Comparison of ENCODE assay signal across 32 cellular contexts in genomic region chr20:63861981-63862901, GRCh38. TPM values are rescaled to one million over a fixed set of nuclear protein-coding genes. Genes with fewer than 3 reads are reported as not detected.
DNase-seq lines count a peak whose midpoint lies in the region; ATAC-seq, FAIRE-seq and TF ChIP-seq lines count a peak whose summit lies in the region.
"Had no signal": no experiment of that assay in that cellular context is flagged by ENCODE, and none has a peak within 500 bp of the region (broad histone marks: within the 10 kb centered on the region; RNA-seq: fewer than 3 reads in every experiment).

No MANE protein-coding gene starts in this region.

- TF ChIP-seq EP300 in GM12878 (IDR thresholded peaks at IDR 0.05; ENCODE audit: borderline replicate concordance in 1 of 2, control insufficient read depth in 1 of 2, low read depth in 2 of 2, low read length in 2 of 2), result no peak

- no TSS peak for BruUV-seq in IMR-90 (replicated peaks; lab: Mats Ljungman, UMichigan)
- no TSS peak for BruUV-seq in GM12878 (replicated peaks; lab: Mats Ljungman, UMichigan)

- H2BK15ac ChIP-seq in IMR-90 (ENCODE audit: low read depth, low read length) (no peak overlapping the region), mesenchymal stem cell (ENCODE audit: low read depth, poor library complexity, severe bottlenecking) (peak overlapping the region; percentile 48)

- no peaks in the 10 kb centered on the region for H3K9me3 ChIP-seq in IMR-90 (ENCODE audit: control insufficient read depth, insufficient read depth, low read length)
- no peaks in the 10 kb centered on the region for H3K9me3 ChIP-seq in GM12878 (replicated peaks; ENCODE audit: control insufficient read depth, insufficient read depth, low read length)
- H3K9me3 ChIP-seq in mesenchymal stem cell (ENCODE audit: control insufficient read depth, low read length), result no peaks in the 10 kb centered on the region
- H3K9me3 ChIP-seq in trophoblast cell (ENCODE audit: insufficient read depth, low read depth, low read length), result no peaks in the 10 kb centered on the region
- H3K9me3 ChIP-seq: Caco-2 had no signal

- H3K18ac ChIP-seq in IMR-90 (ENCODE audit: low read depth, low read length) (no peak overlapping the region), mesenchymal stem cell (ENCODE audit: low read depth in 1 of 2, low read length in 2 of 2) (no peak overlapping the region), trophoblast cell (ENCODE audit: low read length) (no peak overlapping the region)

- no peak overlapping the region for H4K8ac ChIP-seq in IMR-90 (ENCODE audit: low read depth in 2 of 2, low read length in 2 of 2)
- peak overlapping the region; percentile 48 for H4K8ac ChIP-seq in mesenchymal stem cell (ENCODE audit: low read length)
- no peak overlapping the region for H4K8ac ChIP-seq in trophoblast cell (ENCODE audit: low read depth, low read length)

- H3K27me3 ChIP-seq in IMR-90 (ENCODE audit: control insufficient read depth, insufficient read depth, low read length), result no peaks in the 10 kb centered on the region
- no peaks in the 10 kb centered on the region for H3K27me3 ChIP-seq in GM12878 (replicated peaks in 1 of 2; ENCODE audit: control insufficient read depth in 2 of 2, insufficient read depth in 2 of 2, low read length in 1 of 2)
- peaks cover 0 to 5% of the 10 kb centered on the region in 2 experiments for H3K27me3 ChIP-seq in mesenchymal stem cell (ENCODE audit: control insufficient read depth in 1 of 2, insufficient read depth in 1 of 2, low read length in 2 of 2)
- H3K27me3 ChIP-seq in trophoblast cell (ENCODE audit: insufficient read depth, low read length), result no peaks in the 10 kb centered on the region

- CTCF ChIA-PET in IMR-90 (lab: Yijun Ruan, JAX) (no interaction called here), GM12878 (lab: Yijun Ruan, JAX) (interaction anchor here (1.0 to 4.4 kb wide), 3 partner anchors 76 to 325 kb away, joined by 3 to 38 read pairs (median 26); partner anchors contain the start of genes ARFRP1 and ZGPAT)

- H3K4ac ChIP-seq in IMR-90 (ENCODE audit: low read depth, low read length), result no peak overlapping the region
- H3K4ac ChIP-seq in mesenchymal stem cell (ENCODE audit: low read depth in 1 of 2, low read length in 2 of 2), result peak overlapping the region; percentile 26 to 46
- no peak overlapping the region for H3K4ac ChIP-seq in trophoblast cell (ENCODE audit: low read depth, low read length)

- H3K79me2 ChIP-seq in GM12878 (ENCODE audit: control insufficient read depth, insufficient read depth, low read length), result peaks cover 33% of the 10 kb centered on the region
- H3K79me2 ChIP-seq in trophoblast cell (ENCODE audit: control insufficient read depth, insufficient read depth, low read length, poor library complexity), result peaks cover 9% of the 10 kb centered on the region

- no peak overlapping the region for H2AK9ac ChIP-seq in IMR-90 (replicated peaks; ENCODE audit: low read depth, low read length, poor library complexity)

- peaks cover 10% of the 10 kb centered on the region; the same call in 1 of the 2 replicates for H3K36me3 ChIP-seq in IMR-90 (ENCODE audit: control insufficient read depth, insufficient read depth, low read length)
- peaks cover 0 to 4% of the 10 kb centered on the region in 2 experiments; a peak in 3 of 4 replicates for H3K36me3 ChIP-seq in GM12878 (ENCODE audit: control insufficient read depth in 2 of 2, insufficient read depth in 2 of 2, low read length in 1 of 2)
- H3K36me3 ChIP-seq in mesenchymal stem cell (ENCODE audit: control insufficient read depth in 1 of 2, insufficient read depth in 2 of 2, low read depth in 1 of 2, low read length in 2 of 2), result peaks cover 20 to 30% of the 10 kb centered on the region in 2 experiments
- peaks cover 16% of the 10 kb centered on the region in 2 experiments for H3K36me3 ChIP-seq in trophoblast cell (ENCODE audit: control insufficient read depth in 1 of 2, insufficient read depth in 2 of 2, low read length in 2 of 2)

- H3K27ac Mint-ChIP-seq in type B pancreatic cell, result no peak overlapping the region

- H3K9me1 ChIP-seq in IMR-90 (ENCODE audit: insufficient read depth, low read length), result no peaks in the 10 kb centered on the region; the same call in 1 of the 2 replicates

- H3K4me2 ChIP-seq in IMR-90 (ENCODE audit: low read depth, low read length) (no peak overlapping the region), GM12878 (ENCODE audit: control insufficient read depth, insufficient read depth) (no peak overlapping the region), mesenchymal stem cell (ENCODE audit: low read length, poor library complexity, severe bottlenecking) (no peak overlapping the region), trophoblast cell (ENCODE audit: low read length) (no peak overlapping the region)

- H2BK20ac ChIP-seq in IMR-90 (ENCODE audit: low read depth, low read length), result no peak overlapping the region

- POLR2A ChIA-PET in IMR-90 (lab: Charles Lee; ENCODE audit: unreplicated experiment) (no interaction called here), GM12878 (lab: Charles Lee) (interaction anchor here (0.5 to 1.2 kb wide), 2 partner anchors 119 to 324 kb away, joined by 3 read pairs; no protein-coding TSS in a partner anchor)

- no peak overlapping the region for H4K5ac ChIP-seq in IMR-90 (ENCODE audit: low read depth, low read length)

- no peak overlapping the region for H3K14ac ChIP-seq in IMR-90 (replicated peaks; ENCODE audit: low read depth, low read length)
- no peak overlapping the region for H3K14ac ChIP-seq in mesenchymal stem cell (ENCODE audit: low read length in 2 of 2)
- no peak overlapping the region for H3K14ac ChIP-seq in trophoblast cell (ENCODE audit: low read length)

- H3K27ac ChIP-seq in IMR-90 (ENCODE audit: insufficient read depth, low read length) (no peak overlapping the region), GM12878 (ENCODE audit: control insufficient read depth, insufficient read depth) (no peak overlapping the region), mesenchymal stem cell (ENCODE audit: low read length, poor library complexity, severe bottlenecking) (no peak overlapping the region), trophoblast cell (ENCODE audit: low read depth, low read length) (no peak overlapping the region)

- H3K36me3 Mint-ChIP-seq in type B pancreatic cell, result no peaks in the 10 kb centered on the region

- H3K23ac ChIP-seq in IMR-90 (ENCODE audit: low read depth, low read length) (no peak overlapping the region), mesenchymal stem cell (ENCODE audit: low read length in 2 of 2) (no peak overlapping the region), trophoblast cell (ENCODE audit: low read length) (no peak overlapping the region)

- H3K4me3 Mint-ChIP-seq in type B pancreatic cell, result no peak overlapping the region

- H4K91ac ChIP-seq in IMR-90 (ENCODE audit: insufficient read depth, low read depth, low read length) (no peak overlapping the region), mesenchymal stem cell (ENCODE audit: low read length) (peak overlapping the region; percentile 86), trophoblast cell (ENCODE audit: low read depth, low read length) (no peak overlapping the region)

- H3K4me1 ChIP-seq in IMR-90 (ENCODE audit: control insufficient read depth, insufficient read depth, low read length) (peaks cover 20% of the 10 kb centered on the region), GM12878 (ENCODE audit: control insufficient read depth, insufficient read depth, low read length) (peaks cover 25% of the 10 kb centered on the region), mesenchymal stem cell (ENCODE audit: control insufficient read depth, insufficient read depth, low read depth, low read length) (peaks cover 49% of the 10 kb centered on the region), trophoblast cell (ENCODE audit: control insufficient read depth in 1 of 2, insufficient read depth in 2 of 2, low read length in 2 of 2) (peaks cover 24 to 32% of the 10 kb centered on the region in 2 experiments)

- peaks cover 2% of the 10 kb centered on the region for H3K27me3 Mint-ChIP-seq in type B pancreatic cell
- H3K27me3 Mint-ChIP-seq: T-cell had no signal

- SMC1A ChIA-PET in GM12878 (lab: Charles Lee; ENCODE audit: uncharacterized antibody, unreplicated experiment), result interaction anchor here (3.5 kb wide), 1 partner anchor 77 kb away, joined by 19 read pairs; no protein-coding TSS in a partner anchor

- H3K9ac ChIP-seq in IMR-90 (ENCODE audit: low read depth, low read length), result no peak overlapping the region
- H3K9ac ChIP-seq in GM12878 (ENCODE audit: control insufficient read depth, insufficient read depth, low read length), result no peak overlapping the region
- H3K9ac ChIP-seq in mesenchymal stem cell (ENCODE audit: low read length), result no peak overlapping the region
- H3K9ac ChIP-seq in trophoblast cell (ENCODE audit: low read length), result no peak overlapping the region

- peak overlapping the region; percentile 33 for H2AFZ ChIP-seq in IMR-90 (replicated peaks; ENCODE audit: low read length, poor library complexity)
- H2AFZ ChIP-seq in GM12878 (ENCODE audit: control insufficient read depth, low read depth, low read length), result no peak overlapping the region
- H2AFZ ChIP-seq in mesenchymal stem cell (ENCODE audit: low read depth, low read length), result no peak overlapping the region
- no peak overlapping the region for H2AFZ ChIP-seq in trophoblast cell (ENCODE audit: insufficient read depth, low read length, poor library complexity)
- H2AFZ ChIP-seq: PC-9 had no signal

- DNase-seq in IMR-90, result no peak
- DNase-seq in GM12878 (ENCODE audit: low read depth, low spot score), result no peak
- no peak for DNase-seq in mesenchymal stem cell
- DNase-seq in trophoblast cell, result no peak
- DNase-seq in type B pancreatic cell (ENCODE audit: extremely low spot score, unreplicated experiment), result no peak
- DNase-seq in NCI-H226, result no peak
- DNase-seq in NCI-H446 (lab: John Stamatoyannopoulos, UW), result no peak
- DNase-seq: C1 segment of cervical spinal cord; CD8-positive, alpha-beta T cell; DMS 273 treated with DMSO at 0.1 percent for 48 hours; DMS79; EL; GDM1; Kasumi-1; MV-4-11; NCI-H1105; NCI-H1436 treated with DMSO at 0.1 percent for 48 hours; NCI-H1930; NCI-H2107; NCI-H526 treated with DMSO at 0.1 percent for 48 hours; PC-9; SHP77; T-cell had no signal

- H3K79me1 ChIP-seq in IMR-90 (ENCODE audit: low read depth in 1 of 2, low read length in 2 of 2), result peaks cover 11 to 36% of the 10 kb centered on the region in 2 experiments
- H3K79me1 ChIP-seq in mesenchymal stem cell (replicated peaks; ENCODE audit: low read length, poor library complexity, severe bottlenecking), result peaks cover 27% of the 10 kb centered on the region
- peaks cover 22% of the 10 kb centered on the region for H3K79me1 ChIP-seq in trophoblast cell (ENCODE audit: low read length)

- H3K4me1 Mint-ChIP-seq in type B pancreatic cell (ENCODE audit: unreplicated experiment), result peaks cover 15% of the 10 kb centered on the region

- RAD21 ChIA-PET in GM12878 (lab: Charles Lee; ENCODE audit: unreplicated experiment), result interaction anchor here (0.9 to 3.1 kb wide), 4 partner anchors 11 to 118 kb away, joined by 3 to 18 read pairs (median 4); partner anchors contain the start of gene PRPF6

- WGBS in IMR-90 (ENCODE audit: extremely low coverage in 2 of 2, insufficient read length in 1 of 2), 2 experiments, result 99% methylated on average over 57 of the region's 95 CpGs; no CpG with 5 or more reads in 1 of the 2 experiments
- WGBS in GM12878 (ENCODE audit: insufficient coverage, insufficient replicate concordance, low lambda C conversion rate, missing lambda C conversion rate), result 98% methylated on average over 93 of the region's 95 CpGs
- 97% methylated on average over 93 of the region's 95 CpGs for WGBS in mesenchymal stem cell
- WGBS in trophoblast cell (ENCODE audit: extremely low coverage, insufficient coverage, insufficient read length), result no CpG with 5 or more reads among the region's 95 CpGs

- H2BK120ac ChIP-seq in IMR-90 (ENCODE audit: low read depth, low read length), result no peak overlapping the region
- H2BK120ac ChIP-seq in mesenchymal stem cell (ENCODE audit: low read depth, low read length), result no peak overlapping the region
- H2BK120ac ChIP-seq in trophoblast cell (ENCODE audit: insufficient read depth, low read length, poor library complexity), result no peak overlapping the region

- TF ChIP-seq CTCF in IMR-90 (conservative IDR thresholded peaks at IDR 0.05; ENCODE audit: low read depth, low read length), result no peak
- no peak for TF ChIP-seq CTCF in GM12878 (IDR thresholded peaks at IDR 0.05 in 2 of 3, conservative IDR thresholded peaks at IDR 0.05 in 1 of 3; ENCODE audit: control insufficient read depth in 2 of 3, extremely low read depth in 1 of 3, insufficient read depth in 1 of 3, low read depth in 3 of 3, low read length in 3 of 3)
- TF ChIP-seq CTCF in type B pancreatic cell (conservative IDR thresholded peaks at IDR 0.05), result no peak

- ATAC-seq in IMR-90 (ENCODE audit: low read depth), result no peak
- no peak for ATAC-seq in GM12878
- ATAC-seq: CD8-positive, alpha-beta T cell; T-cell had no signal

- dilution Hi-C loops in IMR-90 (cut with HindIII; ENCODE audit: low sequenced_read_pairs, unreplicated experiment), result no loop called here

- H4K20me1 ChIP-seq in IMR-90 (ENCODE audit: insufficient read depth, low read length) (no peaks in the 10 kb centered on the region; the same call in 1 of the 2 replicates), GM12878 (ENCODE audit: control insufficient read depth, insufficient read depth) (no peaks in the 10 kb centered on the region)

- TF ChIP-seq RAD21 in IMR-90 (IDR thresholded peaks at IDR 0.05; ENCODE audit: low read length) (no peak), GM12878 (IDR thresholded peaks at IDR 0.05; ENCODE audit: insufficient read depth, low read depth, low read length) (no peak)

- in situ Hi-C loops in IMR-90 (cut with MboI; ENCODE audit: low sequenced_read_pairs), result loop anchor here (10.0 kb wide), 2 partner anchors 157 to 327 kb away; partner anchors contain the start of genes ARFRP1, PTK6 and ZGPAT
- in situ Hi-C loops in GM12878 (cut with MboI), result no loop called here

- H2AK5ac ChIP-seq in IMR-90 (ENCODE audit: low read depth, low read length), result no peak overlapping the region
- no peak overlapping the region for H2AK5ac ChIP-seq in mesenchymal stem cell (ENCODE audit: low read length, severe bottlenecking)
- no peak overlapping the region for H2AK5ac ChIP-seq in trophoblast cell (ENCODE audit: low read length)

- no peaks in the 10 kb centered on the region for H3K9me3 Mint-ChIP-seq in type B pancreatic cell
- H3K9me3 Mint-ChIP-seq: CD8-positive, alpha-beta T cell; T-cell had no signal

- TF ChIP-seq POLR2A in IMR-90 (IDR thresholded peaks at IDR 0.05; ENCODE audit: low read depth, low read length), result no peak
- TF ChIP-seq POLR2A in GM12878 (IDR thresholded peaks at IDR 0.05; ENCODE audit: low read depth, low read length), result no peak; the same call in 1 of the 2 replicates

- H3K4me3 ChIP-seq in IMR-90 (ENCODE audit: insufficient read depth, low read depth, low read length) (no peak overlapping the region), GM12878 (no peak overlapping the region), mesenchymal stem cell (ENCODE audit: insufficient read depth in 1 of 2, low read depth in 1 of 2, low read length in 2 of 2) (no peak overlapping the region), trophoblast cell (ENCODE audit: low read depth, low read length) (peak overlapping the region; percentile 12)

- no peak overlapping the region for H2BK5ac ChIP-seq in IMR-90 (ENCODE audit: low read depth, low read length, poor library complexity, severe bottlenecking)
- no peak overlapping the region for H2BK5ac ChIP-seq in mesenchymal stem cell (ENCODE audit: low read depth, low read length, poor library complexity, severe bottlenecking)
- no peak overlapping the region for H2BK5ac ChIP-seq in trophoblast cell (ENCODE audit: low read depth, low read length, poor library complexity)

- no peak for FAIRE-seq in GM12878 (lab: Jason Lieb, UNC)
- FAIRE-seq: GM12891, GM19239, H54 had no signal

- H4K12ac ChIP-seq in trophoblast cell (ENCODE audit: low read depth, low read length), result no peak overlapping the region

- no peak overlapping the region for H3K56ac ChIP-seq in IMR-90 (ENCODE audit: extremely low read depth, insufficient read depth, low read length)

- H2BK12ac ChIP-seq in mesenchymal stem cell (ENCODE audit: low read length in 2 of 2) (peak overlapping the region; percentile 66), trophoblast cell (ENCODE audit: low read length) (no peak overlapping the region)

- intact Hi-C loops in IMR-90 (cut with micrococcal nuclease), result no loop called here
- intact Hi-C loops in GM12878 (cut with micrococcal nuclease; ENCODE audit: unreplicated experiment), result loop anchor here (10.0 kb wide), 1 partner anchor 193 kb away; no protein-coding TSS in a partner anchor

RNA-seq across cellular contexts. Expression of gene ABHD16B, which starts 0.9 kb away (rescaled TPM):
- total RNA-seq in IMR-90 (2012; rRNA removed) (not detected in 2 replicates), GM12878 (2014; rRNA removed) (not detected in 2 replicates), GM12878 (2014; rRNA removed; fragmentation: Illumina TruSeq; extraction: Trizol) (not detected in 2 replicates), GM12878 (2021) (not detected in 2 replicates), type B pancreatic cell (ENCODE audit: low replicate concordance) (not detected in 2 replicates)
- polyA plus RNA-seq in IMR-90 (2012; rRNA removed) (0.05 TPM in 1 of 2 replicates, not detected in the other), GM12878 (2011; rRNA removed) (not detected in 2 replicates), GM12878 (2014; fragmentation: Illumina TruSeq; extraction: Trizol) (not detected in 2 replicates), GM12878 (2014; fragmentation: Nextera tagmentation; extraction: Ambion mirVana) (not detected), GM12878 (2014; rRNA removed) (not detected in 2 replicates), GM12878 (2016; fragmentation: Nextera tagmentation; extraction: Ambion mirVana) (under 1 TPM in 1 of 2 experiments, not detected in 1; 0.13 TPM)
- not detected in 2 replicates for polyA plus RNA-seq in IMR-90 (2012; cell fraction: cytosol; rRNA removed)
- polyA plus RNA-seq in IMR-90 (2012; cell fraction: nucleus; rRNA removed; ENCODE audit: low replicate concordance), result not detected in 2 replicates
- total RNA-seq in GM12878 (2013; cell fraction: nucleolus; rRNA removed), result not detected in 2 replicates
- polyA plus RNA-seq in GM12878 (2011; ENCODE audit: low read depth), result not detected
- polyA plus RNA-seq in GM12878 (2011; cell fraction: cytosol; rRNA removed), result not detected in 2 replicates
- not detected in 2 replicates for polyA plus RNA-seq in GM12878 (2011; cell fraction: nucleus; rRNA removed)
- polyA plus RNA-seq in GM12878 (2012), result 0.08 TPM in 1 of 2 replicates, not detected in the other
- polyA minus RNA-seq in GM12878 (2011; rRNA and poly(A)+ RNA removed), result not detected in 2 replicates
- polyA minus RNA-seq in GM12878 (2011; cell fraction: cytosol; rRNA and poly(A)+ RNA removed), result not detected in 2 replicates
- not detected in 2 replicates for polyA minus RNA-seq in GM12878 (2011; cell fraction: nucleus; rRNA and poly(A)+ RNA removed)
- not detected for polyA plus RNA-seq in mesenchymal stem cell (2013, experiment 1 of 2)
- not detected for polyA plus RNA-seq in mesenchymal stem cell (2013, experiment 2 of 2)
- not detected in 2 replicates for polyA plus RNA-seq in trophoblast cell (2013)
- total RNA-seq: A673; CD8-positive, alpha-beta T cell; M059J; NCI-H460; PC-9; RPMI7951; SK-MEL-5; T-cell had no signal

RNA-seq across cellular contexts. Expression of gene TPD52L2, which starts 2.8 kb away (rescaled TPM):
- total RNA-seq in IMR-90 (2012; rRNA removed) (113 and 119 TPM in 2 replicates), GM12878 (2014; rRNA removed) (28.4 and 30.4 TPM in 2 replicates), GM12878 (2014; rRNA removed; fragmentation: Illumina TruSeq; extraction: Trizol) (37.3 and 38.4 TPM in 2 replicates), GM12878 (2021) (43.4 and 46.2 TPM in 2 replicates), type B pancreatic cell (ENCODE audit: low replicate concordance) (76.5 and 96.3 TPM in 2 replicates)
- polyA plus RNA-seq in IMR-90 (2012; rRNA removed) (189 and 191 TPM in 2 replicates), GM12878 (2011; rRNA removed) (46.5 and 53.8 TPM in 2 replicates), GM12878 (2014; fragmentation: Illumina TruSeq; extraction: Trizol) (39.2 and 50.2 TPM in 2 replicates), GM12878 (2014; fragmentation: Nextera tagmentation; extraction: Ambion mirVana) (1 to 10 TPM; 1.6 to 4.1 TPM), GM12878 (2014; rRNA removed) (46.5 and 50.8 TPM in 2 replicates), GM12878 (2016; fragmentation: Nextera tagmentation; extraction: Ambion mirVana) (10 to 100 TPM; 68.1 to 71.0 TPM)
- polyA plus RNA-seq in IMR-90 (2012; cell fraction: cytosol; rRNA removed), result 217 and 218 TPM in 2 replicates
- 189 and 198 TPM in 2 replicates for polyA plus RNA-seq in IMR-90 (2012; cell fraction: nucleus; rRNA removed; ENCODE audit: low replicate concordance)
- 29.9 and 30.8 TPM in 2 replicates for total RNA-seq in GM12878 (2013; cell fraction: nucleolus; rRNA removed)
- polyA plus RNA-seq in GM12878 (2011; ENCODE audit: low read depth), result 27.6 TPM
- polyA plus RNA-seq in GM12878 (2011; cell fraction: cytosol; rRNA removed), result 54.9 and 65.7 TPM in 2 replicates
- polyA plus RNA-seq in GM12878 (2011; cell fraction: nucleus; rRNA removed), result 53.8 and 63.9 TPM in 2 replicates
- 38.7 and 41.1 TPM in 2 replicates for polyA plus RNA-seq in GM12878 (2012)
- polyA minus RNA-seq in GM12878 (2011; rRNA and poly(A)+ RNA removed), result 26.4 and 36.3 TPM in 2 replicates
- 51.5 and 53.3 TPM in 2 replicates for polyA minus RNA-seq in GM12878 (2011; cell fraction: cytosol; rRNA and poly(A)+ RNA removed)
- 9.1 and 18.6 TPM in 2 replicates for polyA minus RNA-seq in GM12878 (2011; cell fraction: nucleus; rRNA and poly(A)+ RNA removed)
- 124 TPM for polyA plus RNA-seq in mesenchymal stem cell (2013, experiment 1 of 2)
- polyA plus RNA-seq in mesenchymal stem cell (2013, experiment 2 of 2), result 125 TPM
- polyA plus RNA-seq in trophoblast cell (2013), result 67.0 and 68.3 TPM in 2 replicates

RNA-seq across cellular contexts. Expression of gene ZBTB46, which starts 31.2 kb away (rescaled TPM):
- 14.9 and 15.3 TPM in 2 replicates for total RNA-seq in IMR-90 (2012; rRNA removed)
- 4.2 and 4.3 TPM in 2 replicates for polyA plus RNA-seq in IMR-90 (2012; rRNA removed)
- polyA plus RNA-seq in IMR-90 (2012; cell fraction: cytosol; rRNA removed), result 2.4 and 4.8 TPM in 2 replicates
- polyA plus RNA-seq in IMR-90 (2012; cell fraction: nucleus; rRNA removed; ENCODE audit: low replicate concordance), result 10.3 and 18.2 TPM in 2 replicates
- total RNA-seq in GM12878 (2013; cell fraction: nucleolus; rRNA removed), result 7.6 and 7.8 TPM in 2 replicates
- total RNA-seq in GM12878 (2014; rRNA removed), result 0.45 and 0.98 TPM in 2 replicates
- 0.18 and 0.23 TPM in 2 replicates for total RNA-seq in GM12878 (2014; rRNA removed; fragmentation: Illumina TruSeq; extraction: Trizol)
- 0.92 and 1.0 TPM in 2 replicates for total RNA-seq in GM12878 (2021)
- 0.45 TPM for polyA plus RNA-seq in GM12878 (2011; ENCODE audit: low read depth)
- polyA plus RNA-seq in GM12878 (2011; rRNA removed), result 0.46 and 0.77 TPM in 2 replicates
- polyA plus RNA-seq in GM12878 (2011; cell fraction: cytosol; rRNA removed), result 1.3 and 1.6 TPM in 2 replicates
- polyA plus RNA-seq in GM12878 (2011; cell fraction: nucleus; rRNA removed), result 3.2 and 4.5 TPM in 2 replicates
- 1.2 and 1.3 TPM in 2 replicates for polyA plus RNA-seq in GM12878 (2012)
- polyA plus RNA-seq in GM12878 (2014; fragmentation: Illumina TruSeq; extraction: Trizol), result 0.08 and 0.15 TPM in 2 replicates
- under 1 TPM; 0.31 to 0.37 TPM for polyA plus RNA-seq in GM12878 (2014; fragmentation: Nextera tagmentation; extraction: Ambion mirVana)
- 0.24 and 0.26 TPM in 2 replicates for polyA plus RNA-seq in GM12878 (2014; rRNA removed)
- under 1 TPM; 0.21 to 0.43 TPM for polyA plus RNA-seq in GM12878 (2016; fragmentation: Nextera tagmentation; extraction: Ambion mirVana)
- polyA minus RNA-seq in GM12878 (2011; rRNA and poly(A)+ RNA removed), result 7.9 and 9.9 TPM in 2 replicates
- polyA minus RNA-seq in GM12878 (2011; cell fraction: cytosol; rRNA and poly(A)+ RNA removed), result 2.9 and 4.9 TPM in 2 replicates
- polyA minus RNA-seq in GM12878 (2011; cell fraction: nucleus; rRNA and poly(A)+ RNA removed), result 1.6 and 2.5 TPM in 2 replicates
- 3.8 TPM for polyA plus RNA-seq in mesenchymal stem cell (2013, experiment 1 of 2)
- 3.9 TPM for polyA plus RNA-seq in mesenchymal stem cell (2013, experiment 2 of 2)
- polyA plus RNA-seq in trophoblast cell (2013), result 5.9 and 6.3 TPM in 2 replicates
- total RNA-seq in type B pancreatic cell (ENCODE audit: low replicate concordance), result 9.8 and 13.6 TPM in 2 replicates
- total RNA-seq: CD8-positive, alpha-beta T cell had no signal

RNA-seq across cellular contexts. Expression of gene DNAJC5, which starts 32.7 kb away (rescaled TPM):
- total RNA-seq in IMR-90 (2012; rRNA removed) (45.2 and 46.9 TPM in 2 replicates), GM12878 (2014; rRNA removed) (33.7 and 36.0 TPM in 2 replicates), GM12878 (2014; rRNA removed; fragmentation: Illumina TruSeq; extraction: Trizol) (16.9 and 17.9 TPM in 2 replicates), GM12878 (2021) (34.6 and 36.8 TPM in 2 replicates), type B pancreatic cell (ENCODE audit: low replicate concordance) (44.1 and 51.9 TPM in 2 replicates)
- polyA plus RNA-seq in IMR-90 (2012; rRNA removed) (35.6 and 36.3 TPM in 2 replicates), GM12878 (2011; rRNA removed) (13.2 and 20.6 TPM in 2 replicates), GM12878 (2014; fragmentation: Illumina TruSeq; extraction: Trizol) (6.1 and 16.0 TPM in 2 replicates), GM12878 (2014; fragmentation: Nextera tagmentation; extraction: Ambion mirVana) (1 to 10 TPM in 1 of 2 experiments, under 1 TPM in 1; 0.69 to 1.6 TPM), GM12878 (2014; rRNA removed) (27.8 and 31.8 TPM in 2 replicates), GM12878 (2016; fragmentation: Nextera tagmentation; extraction: Ambion mirVana) (10 to 100 TPM; 11.7 to 16.0 TPM)
- 34.5 and 45.2 TPM in 2 replicates for polyA plus RNA-seq in IMR-90 (2012; cell fraction: cytosol; rRNA removed)
- 30.4 and 42.4 TPM in 2 replicates for polyA plus RNA-seq in IMR-90 (2012; cell fraction: nucleus; rRNA removed; ENCODE audit: low replicate concordance)
- 32.0 and 39.1 TPM in 2 replicates for total RNA-seq in GM12878 (2013; cell fraction: nucleolus; rRNA removed)
- polyA plus RNA-seq in GM12878 (2011; ENCODE audit: low read depth), result 10.2 TPM
- 29.7 and 34.3 TPM in 2 replicates for polyA plus RNA-seq in GM12878 (2011; cell fraction: cytosol; rRNA removed)
- 34.3 and 39.2 TPM in 2 replicates for polyA plus RNA-seq in GM12878 (2011; cell fraction: nucleus; rRNA removed)
- polyA plus RNA-seq in GM12878 (2012), result 20.7 and 21.7 TPM in 2 replicates
- polyA minus RNA-seq in GM12878 (2011; rRNA and poly(A)+ RNA removed), result 22.3 and 37.0 TPM in 2 replicates
- 13.5 and 16.1 TPM in 2 replicates for polyA minus RNA-seq in GM12878 (2011; cell fraction: cytosol; rRNA and poly(A)+ RNA removed)
- polyA minus RNA-seq in GM12878 (2011; cell fraction: nucleus; rRNA and poly(A)+ RNA removed), result 7.3 and 14.4 TPM in 2 replicates
- polyA plus RNA-seq in mesenchymal stem cell (2013, experiment 1 of 2), result 25.4 TPM
- 25.9 TPM for polyA plus RNA-seq in mesenchymal stem cell (2013, experiment 2 of 2)
- polyA plus RNA-seq in trophoblast cell (2013), result 24.9 and 25.0 TPM in 2 replicates

Comparison
In these comparisons a context has a peak if more than half of its experiments do, and no peak if none do; other contexts are left out.
1. H3K4ac ChIP-seq: peak in mesenchymal stem cell (2 of 2); none in IMR-90 (single experiment) and trophoblast cell (single experiment).